In genomic region chr13:33194820-33195692, GRCh38 we compare ENCODE assay signal across 8 cellular contexts.
DNase-seq lines count a peak whose midpoint lies in the region; ATAC-seq and TF ChIP-seq lines count a peak whose summit lies in the region.

No MANE protein-coding gene starts in this region.

- peak overlapping the region in 3 of 4 donors; percentile 2 to 77 (median 5) for H3K27ac ChIP-seq in upper lobe of left lung

- peaks cover 34% of the 10 kb centered on the region for H3K4me1 Mint-ChIP-seq in glutamatergic neuron (ENCODE audit: low read depth, unreplicated experiment)
- no peaks in the 10 kb centered on the region for H3K4me1 Mint-ChIP-seq in stimulated activated naive CD8-positive, alpha-beta T cell treated with anti-CD3 and anti-CD28 coated beads, Interleukin-15, amount 100 ng/mL, for 72 hours

- H3K36me3 ChIP-seq in upper lobe of left lung: no peaks in the 10 kb centered on the region

- H3K27me3 ChIP-seq in upper lobe of left lung: no peaks in the 10 kb centered on the region

- peak overlapping the region; percentile 35 for H3K4me3 Mint-ChIP-seq in glutamatergic neuron (ENCODE audit: unreplicated experiment)
- H3K4me3 Mint-ChIP-seq in stimulated activated naive CD8-positive, alpha-beta T cell treated with anti-CD3 and anti-CD28 coated beads, Interleukin-15, amount 100 ng/mL, for 72 hours: no peak overlapping the region

- TF ChIP-seq EP300 in upper lobe of left lung (IDR thresholded peaks at IDR 0.05): no peak

- peak overlapping the region; percentile 62 for H3K27ac Mint-ChIP-seq in glutamatergic neuron (ENCODE audit: unreplicated experiment)
- no peak overlapping the region for H3K27ac Mint-ChIP-seq in stimulated activated naive CD8-positive, alpha-beta T cell treated with anti-CD3 and anti-CD28 coated beads, Interleukin-15, amount 100 ng/mL, for 72 hours

- no peak for TF ChIP-seq CTCF in glutamatergic neuron (IDR thresholded peaks at IDR 0.05; ENCODE audit: partially characterized antibody, unreplicated experiment)
- TF ChIP-seq CTCF in upper lobe of left lung (IDR thresholded peaks at IDR 0.05): no peak

- H3K4me3 ChIP-seq in upper lobe of left lung: no peak overlapping the region

- peaks cover 2% of the 10 kb centered on the region for H3K27me3 Mint-ChIP-seq in glutamatergic neuron (ENCODE audit: unreplicated experiment)
- no peaks in the 10 kb centered on the region for H3K27me3 Mint-ChIP-seq in stimulated activated naive CD8-positive, alpha-beta T cell treated with anti-CD3 and anti-CD28 coated beads, Interleukin-15, amount 100 ng/mL, for 72 hours

- H3K9me3 ChIP-seq in upper lobe of left lung: no peaks in the 10 kb centered on the region

- peaks cover 20 to 46% (median 34%) of the 10 kb centered on the region in 4 donors for H3K4me1 ChIP-seq in upper lobe of left lung

- TF ChIP-seq POLR2A in upper lobe of left lung (IDR thresholded peaks at IDR 0.05): no peak

- 70 to 79% methylated on average over 8 of the region's 8 CpGs for WGBS in upper lobe of left lung, 2 donors

- ATAC-seq in GM18508 (IDR thresholded peaks at IDR 0.05; ENCODE audit: insufficient read depth, unreplicated experiment) (peak; percentile 93), HG02571 (IDR thresholded peaks at IDR 0.05; ENCODE audit: unreplicated experiment) (peak; percentile 90), upper lobe of left lung (ENCODE audit: low FRiP score in 2 of 2) (peak in 1 of 2 donors; percentile 50), esophagus mucosa (no peak)
- ATAC-seq in stimulated activated naive CD8-positive, alpha-beta T cell treated with anti-CD3 and anti-CD28 coated beads, Interleukin-15, amount 100 ng/mL, for 72 hours: no peak

- DNase-seq in NCI-H748 (lab: John Stamatoyannopoulos, UW; ENCODE audit: unreplicated experiment) (peak; percentile 97), glutamatergic neuron (no peak), upper lobe of left lung (no peak), nucleus accumbens (lab: John Stamatoyannopoulos, UW) (no peak)
- DNase-seq in stimulated activated naive CD8-positive, alpha-beta T cell treated with anti-CD3 and anti-CD28 coated beads, Interleukin-15, amount 100 ng/mL, for 72 hours: no peak

- no peaks in the 10 kb centered on the region for H3K9me3 Mint-ChIP-seq in glutamatergic neuron (ENCODE audit: unreplicated experiment)
- H3K9me3 Mint-ChIP-seq in stimulated activated naive CD8-positive, alpha-beta T cell treated with anti-CD3 and anti-CD28 coated beads, Interleukin-15, amount 100 ng/mL, for 72 hours: no peaks in the 10 kb centered on the region

- H3K36me3 Mint-ChIP-seq in glutamatergic neuron (ENCODE audit: unreplicated experiment): no peaks in the 10 kb centered on the region

Comparison
In these comparisons a context has a peak if more than half of its experiments do, and no peak if none do; other contexts are left out.
1. ATAC-seq: peak in GM18508 (single experiment) and HG02571 (single experiment); none in esophagus mucosa (single experiment) and stimulated activated naive CD8-positive, alpha-beta T cell treated with anti-CD3 and anti-CD28 coated beads, Interleukin-15, amount 100 ng/mL, for 72 hours (single experiment).